ENCODE assay signal across 8 cellular contexts in genomic region chr12:53676715-53677611, GRCh38. TPM values are rescaled to one million over a fixed set of nuclear protein-coding genes. Genes with fewer than 3 reads are reported as not detected.
DNase-seq lines count a peak whose midpoint lies in the region; ATAC-seq, FAIRE-seq and TF ChIP-seq lines count a peak whose summit lies in the region.

No MANE protein-coding gene starts in this region.

- H2AFZ ChIP-seq in ACC112 (ENCODE audit: low read length, unreplicated experiment) (peak overlapping the region; percentile 98), endothelial cell of umbilical vein (ENCODE audit: low read depth, low read length) (peak overlapping the region; percentile 99), mesenchymal stem cell (ENCODE audit: low read depth, low read length) (peak overlapping the region; percentile 87)

- dilution Hi-C loops in endothelial cell of umbilical vein (cut with MboI; ENCODE audit: extremely low pct_ligation_motif_present, low sequenced_read_pairs) = no loop called here

- peaks cover 35% of the 10 kb centered on the region for H3K4me1 Mint-ChIP-seq in activated CD4-positive, alpha-beta memory T cell treated with anti-CD3 and anti-CD28 coated beads, Interleukin-2, amount 10 ng/mL, durations not matched to agents 7 days and 5 days

- intact Hi-C loops in endothelial cell of umbilical vein (cut with micrococcal nuclease) (loop anchor here (1.0 to 5.0 kb wide), 7 partner anchors 19 to 225 kb away; partner anchors contain the start of genes ATF7, PCBP2 and TARBP2), stomach (cut with DNase I; ENCODE audit: low total_unique reads) (loop anchor here (5.0 to 10.0 kb wide), 2 partner anchors 62 to 130 kb away; no protein-coding TSS in a partner anchor)

- FAIRE-seq in endothelial cell of umbilical vein (lab: Jason Lieb, UNC) = peak; percentile 52

- no peaks in the 10 kb centered on the region for H3K9me3 Mint-ChIP-seq in activated CD4-positive, alpha-beta memory T cell treated with anti-CD3 and anti-CD28 coated beads, Interleukin-2, amount 10 ng/mL, durations not matched to agents 7 days and 5 days

- CTCF ChIA-PET in activated CD4-positive, alpha-beta memory T cell treated with anti-CD3 and anti-CD28 coated beads, Interleukin-2, amount 10 ng/mL, durations not matched to agents 7 days and 5 days (lab: Charles Lee) = interaction anchor here (0.6 to 5.2 kb wide), 11 partner anchors 10 to 572 kb away, joined by 3 to 71 read pairs (median 4); no protein-coding TSS in a partner anchor
- CTCF ChIA-PET in endothelial cell of umbilical vein (lab: Charles Lee) = interaction anchor here (0.7 to 6.2 kb wide), 14 partner anchors 10 to 159 kb away, joined by 3 to 213 read pairs (median 4); partner anchors contain the start of gene ATF7

- peaks cover 6% of the 10 kb centered on the region for H3K79me1 ChIP-seq in mesenchymal stem cell (replicated peaks; ENCODE audit: low read length, poor library complexity, severe bottlenecking)

- peak overlapping the region; percentile 16 for H2AK5ac ChIP-seq in mesenchymal stem cell (ENCODE audit: low read length, severe bottlenecking)

- H3K9me3 ChIP-seq in endothelial cell of umbilical vein (replicated peaks; ENCODE audit: control insufficient read depth, insufficient read depth, low read length) (no peaks in the 10 kb centered on the region), mesenchymal stem cell (ENCODE audit: control insufficient read depth, low read length) (no peaks in the 10 kb centered on the region), stomach (no peaks in the 10 kb centered on the region)

- H3K27me3 ChIP-seq in ACC112 (ENCODE audit: insufficient read depth, low read length) (no peaks in the 10 kb centered on the region), endothelial cell of umbilical vein (ENCODE audit: control insufficient read depth in 2 of 2, insufficient read depth in 2 of 2, low read length in 2 of 2) (no peaks in the 10 kb centered on the region), mesenchymal stem cell (ENCODE audit: control insufficient read depth in 1 of 2, insufficient read depth in 1 of 2, low read length in 2 of 2) (no peaks in the 10 kb centered on the region), stomach (peaks cover 0 to 4% (median 0%) of the 10 kb centered on the region in 3 donors)

- POLR2A ChIA-PET in activated CD4-positive, alpha-beta memory T cell treated with anti-CD3 and anti-CD28 coated beads, Interleukin-2, amount 10 ng/mL, durations not matched to agents 7 days and 5 days (lab: Charles Lee) = interaction anchor here (1.0 to 3.3 kb wide), 4 partner anchors 11 to 134 kb away, joined by 3 to 34 read pairs (median 4); partner anchors contain the start of gene ATF7
- POLR2A ChIA-PET in endothelial cell of umbilical vein (lab: Charles Lee) = no interaction called here

- H4K91ac ChIP-seq in mesenchymal stem cell (ENCODE audit: low read length) = peak overlapping the region; percentile 80

- H3K4me2 ChIP-seq in endothelial cell of umbilical vein (ENCODE audit: insufficient read depth, low read length) (peak overlapping the region; percentile 44), mesenchymal stem cell (ENCODE audit: low read length, poor library complexity, severe bottlenecking) (peak overlapping the region; percentile 59)

- TF ChIP-seq POLR2A in endothelial cell of umbilical vein (IDR thresholded peaks at IDR 0.05; ENCODE audit: low read depth, low read length) (no peak), stomach (IDR thresholded peaks at IDR 0.05) (no peak)

- H4K20me1 ChIP-seq in endothelial cell of umbilical vein (replicated peaks; ENCODE audit: control insufficient read depth, extremely low read depth, insufficient read depth, low read length) = no peaks in the 10 kb centered on the region

- H3K79me2 ChIP-seq in ACC112 (ENCODE audit: control insufficient read depth, insufficient read depth, low read length, unreplicated experiment) (peaks cover 24% of the 10 kb centered on the region), endothelial cell of umbilical vein (ENCODE audit: control insufficient read depth, insufficient read depth, low read length) (peaks cover 30% of the 10 kb centered on the region)

- peaks cover 31% of the 10 kb centered on the region for H3K4me1 ChIP-seq in ACC112 (ENCODE audit: control insufficient read depth, insufficient read depth, low read length, unreplicated experiment)
- peaks cover 26% of the 10 kb centered on the region for H3K4me1 ChIP-seq in endothelial cell of umbilical vein (ENCODE audit: control insufficient read depth, extremely low read depth, insufficient read depth, low read length)
- peaks cover 11% of the 10 kb centered on the region for H3K4me1 ChIP-seq in mesenchymal stem cell (ENCODE audit: control insufficient read depth, insufficient read depth, low read depth, low read length)
- peaks cover 16 to 51% (median 38%) of the 10 kb centered on the region in 4 donors for H3K4me1 ChIP-seq in stomach

- no peak overlapping the region for H3K23ac ChIP-seq in mesenchymal stem cell (ENCODE audit: low read length in 2 of 2)

- H3K9ac ChIP-seq in endothelial cell of umbilical vein (replicated peaks; ENCODE audit: extremely low read depth, insufficient read depth, low read length) (peak overlapping the region; percentile 55), mesenchymal stem cell (ENCODE audit: low read length) (peak overlapping the region; percentile 91)

- TSS peak; percentile 86 for BruUV-seq in endothelial cell of umbilical vein (replicated peaks; lab: Mats Ljungman, UMichigan)

- peak overlapping the region; percentile 93 for H2BK15ac ChIP-seq in mesenchymal stem cell (ENCODE audit: low read depth, poor library complexity, severe bottlenecking)

- peak overlapping the region; percentile 23 to 88 for H3K14ac ChIP-seq in mesenchymal stem cell (ENCODE audit: low read length in 2 of 2)

- peak overlapping the region; percentile 99 for H4K8ac ChIP-seq in mesenchymal stem cell (ENCODE audit: low read length)

- H3K27ac Mint-ChIP-seq in activated CD4-positive, alpha-beta memory T cell treated with anti-CD3 and anti-CD28 coated beads, Interleukin-2, amount 10 ng/mL, durations not matched to agents 7 days and 5 days = no peak overlapping the region

- ATAC-seq in HG02642 (IDR thresholded peaks at IDR 0.05; ENCODE audit: poor library complexity, unreplicated experiment) = peak; percentile 4

- WGBS in mesenchymal stem cell = 12% methylated on average over 51 of the region's 59 CpGs
- WGBS in stomach, 5 donors = 7 to 14% (median 8%) methylated on average over 53 to 59 of the region's 59 CpGs

- H3K18ac ChIP-seq in mesenchymal stem cell (ENCODE audit: low read depth in 1 of 2, low read length in 2 of 2) = peak overlapping the region; percentile 73 to 88

- H3K4me3 ChIP-seq in ACC112 (ENCODE audit: low read depth, low read length) = peak overlapping the region; percentile 74
- H3K4me3 ChIP-seq in endothelial cell of umbilical vein (replicated peaks in 1 of 3; ENCODE audit: insufficient read depth in 1 of 3, low read depth in 1 of 3, low read length in 3 of 3) = peak overlapping the region in 2 of 3 experiments; percentile 6 to 14
- peak overlapping the region in 1 of 2 experiments; percentile 67 for H3K4me3 ChIP-seq in mesenchymal stem cell (ENCODE audit: insufficient read depth in 1 of 2, low read depth in 1 of 2, low read length in 2 of 2)
- peak overlapping the region; percentile 56 to 81 (median 61) for H3K4me3 ChIP-seq in stomach

- peaks cover 31% of the 10 kb centered on the region for H3K27me3 Mint-ChIP-seq in activated CD4-positive, alpha-beta memory T cell treated with anti-CD3 and anti-CD28 coated beads, Interleukin-2, amount 10 ng/mL, durations not matched to agents 7 days and 5 days

- TF ChIP-seq CTCF in endothelial cell of umbilical vein (IDR thresholded peaks at IDR 0.05; ENCODE audit: extremely low read depth in 1 of 2, insufficient read depth in 1 of 2, low read depth in 1 of 2, low read length in 2 of 2) (no peak), stomach (IDR thresholded peaks at IDR 0.05) (no peak)

- H3K36me3 ChIP-seq in ACC112 (ENCODE audit: insufficient read depth, low read length) (peaks cover 4% of the 10 kb centered on the region; the same call in 1 of the 2 replicates), endothelial cell of umbilical vein (ENCODE audit: control insufficient read depth in 2 of 2, extremely low read depth in 1 of 2, insufficient read depth in 2 of 2, low read length in 2 of 2) (peaks cover 0 to 3% of the 10 kb centered on the region in 2 experiments), mesenchymal stem cell (ENCODE audit: control insufficient read depth in 1 of 2, insufficient read depth in 2 of 2, low read depth in 1 of 2, low read length in 2 of 2) (peaks cover 12 to 21% of the 10 kb centered on the region in 2 experiments), stomach (peaks cover 5 to 21% (median 16%) of the 10 kb centered on the region in 4 donors)

- DNase-seq in activated CD4-positive, alpha-beta memory T cell treated with anti-CD3 and anti-CD28 coated beads, Interleukin-2, amount 10 ng/mL, durations not matched to agents 7 days and 5 days = peak; percentile 24
- DNase-seq in endothelial cell of umbilical vein (ENCODE audit: low read depth, low spot score) = peak; percentile 26
- DNase-seq in mesenchymal stem cell = peak; percentile 44
- DNase-seq in stomach = peak; percentile 28
- DNase-seq in SW 1271 (lab: John Stamatoyannopoulos, UW) = no peak
- no peak for DNase-seq in OCI-M1 (lab: John Stamatoyannopoulos, UW)

- H2BK12ac ChIP-seq in mesenchymal stem cell (ENCODE audit: low read length in 2 of 2) = peak overlapping the region; percentile 8 to 21

- peak overlapping the region; percentile 69 for H3K27ac ChIP-seq in ACC112 (ENCODE audit: low read depth, low read length)
- H3K27ac ChIP-seq in endothelial cell of umbilical vein (ENCODE audit: insufficient read depth, low read depth, low read length) = peak overlapping the region; percentile 56
- H3K27ac ChIP-seq in mesenchymal stem cell (ENCODE audit: low read length, poor library complexity, severe bottlenecking) = peak overlapping the region; percentile 74
- peak overlapping the region; percentile 70 to 94 (median 86) for H3K27ac ChIP-seq in stomach

- peak overlapping the region; percentile 86 for H2BK120ac ChIP-seq in mesenchymal stem cell (ENCODE audit: low read depth, low read length)

- H3K36me3 Mint-ChIP-seq in activated CD4-positive, alpha-beta memory T cell treated with anti-CD3 and anti-CD28 coated beads, Interleukin-2, amount 10 ng/mL, durations not matched to agents 7 days and 5 days (ENCODE audit: low read depth) = peaks cover 25% of the 10 kb centered on the region

- peak overlapping the region; percentile 85 for H3K4me3 Mint-ChIP-seq in activated CD4-positive, alpha-beta memory T cell treated with anti-CD3 and anti-CD28 coated beads, Interleukin-2, amount 10 ng/mL, durations not matched to agents 7 days and 5 days

- peak overlapping the region; percentile 53 for H2BK5ac ChIP-seq in mesenchymal stem cell (ENCODE audit: low read depth, low read length, poor library complexity, severe bottlenecking)

- no peak for TF ChIP-seq EP300 in stomach (IDR thresholded peaks at IDR 0.05)

- H3K9me1 ChIP-seq in endothelial cell of umbilical vein (replicated peaks; ENCODE audit: control insufficient read depth, extremely low read depth, insufficient read depth, low read length) = no peaks in the 10 kb centered on the region

- H3K4ac ChIP-seq in mesenchymal stem cell (ENCODE audit: low read depth in 1 of 2, low read length in 2 of 2) = peak overlapping the region; percentile 20 to 45

RNA-seq across cellular contexts. Expression of gene ATP5MC2, which starts 1.1 kb away (rescaled TPM):
- 100 to 1,000 TPM; 341 to 347 TPM for total RNA-seq in activated CD4-positive, alpha-beta memory T cell treated with anti-CD3 and anti-CD28 coated beads, Interleukin-2, amount 10 ng/mL, durations not matched to agents 7 days and 5 days
- total RNA-seq in endothelial cell of umbilical vein = 375 and 402 TPM in 2 replicates
- polyA plus RNA-seq in endothelial cell of umbilical vein = 820 and 971 TPM in 2 replicates
- 532 and 616 TPM in 2 replicates for polyA plus RNA-seq in endothelial cell of umbilical vein (2011; cell fraction: cytosol; rRNA removed)
- 178 and 218 TPM in 2 replicates for polyA plus RNA-seq in endothelial cell of umbilical vein (2011; cell fraction: nucleus; rRNA removed)
- polyA plus RNA-seq in endothelial cell of umbilical vein (2012) = 505 and 689 TPM in 2 replicates
- polyA minus RNA-seq in endothelial cell of umbilical vein = 1,130 and 1,205 TPM in 2 replicates
- 471 TPM for polyA minus RNA-seq in endothelial cell of umbilical vein (2011; cell fraction: cytosol; rRNA and poly(A)+ RNA removed)
- polyA minus RNA-seq in endothelial cell of umbilical vein (2011; cell fraction: nucleus; rRNA and poly(A)+ RNA removed) = 100 and 119 TPM in 2 replicates
- 474 TPM for polyA plus RNA-seq in mesenchymal stem cell (2013, experiment 1 of 2)
- polyA plus RNA-seq in mesenchymal stem cell (2013, experiment 2 of 2) = 484 TPM
- total RNA-seq in stomach = 100 to 1,000 TPM in 3 of 5 donors, 10 to 100 TPM in 2; 75.0 to 255 (median 241) TPM
- polyA plus RNA-seq in stomach = 100 to 1,000 TPM; 517 to 864 (median 543) TPM

RNA-seq across cellular contexts. Expression of gene CALCOCO1, which starts 50.3 kb away (rescaled TPM):
- 10 to 100 TPM; 80.5 to 83.0 TPM for total RNA-seq in activated CD4-positive, alpha-beta memory T cell treated with anti-CD3 and anti-CD28 coated beads, Interleukin-2, amount 10 ng/mL, durations not matched to agents 7 days and 5 days
- total RNA-seq in endothelial cell of umbilical vein (61.8 and 70.9 TPM in 2 replicates), stomach (100 to 1,000 TPM; 135 to 441 (median 164) TPM)
- polyA plus RNA-seq in endothelial cell of umbilical vein (135 and 146 TPM in 2 replicates), stomach (100 to 1,000 TPM in 1 of 3 donors, 10 to 100 TPM in 2; 60.3 to 102 (median 73.2) TPM)
- polyA plus RNA-seq in endothelial cell of umbilical vein (2011; cell fraction: cytosol; rRNA removed) = 59.0 and 74.5 TPM in 2 replicates
- 435 and 521 TPM in 2 replicates for polyA plus RNA-seq in endothelial cell of umbilical vein (2011; cell fraction: nucleus; rRNA removed)
- 63.7 and 64.1 TPM in 2 replicates for polyA plus RNA-seq in endothelial cell of umbilical vein (2012)
- 102 and 136 TPM in 2 replicates for polyA minus RNA-seq in endothelial cell of umbilical vein
- 8.0 TPM for polyA minus RNA-seq in endothelial cell of umbilical vein (2011; cell fraction: cytosol; rRNA and poly(A)+ RNA removed)
- 79.0 and 96.8 TPM in 2 replicates for polyA minus RNA-seq in endothelial cell of umbilical vein (2011; cell fraction: nucleus; rRNA and poly(A)+ RNA removed)
- 52.6 TPM for polyA plus RNA-seq in mesenchymal stem cell (2013, experiment 1 of 2)
- 49.8 TPM for polyA plus RNA-seq in mesenchymal stem cell (2013, experiment 2 of 2)

RNA-seq across cellular contexts. Expression of gene ATF7, which starts 50.8 kb away (rescaled TPM):
- total RNA-seq in activated CD4-positive, alpha-beta memory T cell treated with anti-CD3 and anti-CD28 coated beads, Interleukin-2, amount 10 ng/mL, durations not matched to agents 7 days and 5 days = 10 to 100 TPM; 21.4 to 24.0 TPM
- total RNA-seq in endothelial cell of umbilical vein (56.9 and 68.5 TPM in 2 replicates), stomach (10 to 100 TPM in 4 of 5 donors, 1 to 10 TPM in 1; 9.0 to 93.4 (median 16.5) TPM)
- polyA plus RNA-seq in endothelial cell of umbilical vein (31.4 and 36.0 TPM in 2 replicates), stomach (10 to 100 TPM; 12.9 to 20.9 (median 14.3) TPM)
- polyA plus RNA-seq in endothelial cell of umbilical vein (2011; cell fraction: cytosol; rRNA removed) = 28.0 and 28.4 TPM in 2 replicates
- polyA plus RNA-seq in endothelial cell of umbilical vein (2011; cell fraction: nucleus; rRNA removed) = 68.6 and 78.7 TPM in 2 replicates
- polyA plus RNA-seq in endothelial cell of umbilical vein (2012) = 28.7 and 33.8 TPM in 2 replicates
- polyA minus RNA-seq in endothelial cell of umbilical vein = 64.9 and 76.4 TPM in 2 replicates
- 14.8 TPM for polyA minus RNA-seq in endothelial cell of umbilical vein (2011; cell fraction: cytosol; rRNA and poly(A)+ RNA removed)
- 55.6 and 80.4 TPM in 2 replicates for polyA minus RNA-seq in endothelial cell of umbilical vein (2011; cell fraction: nucleus; rRNA and poly(A)+ RNA removed)
- polyA plus RNA-seq in mesenchymal stem cell (2013, experiment 1 of 2) = 24.9 TPM
- polyA plus RNA-seq in mesenchymal stem cell (2013, experiment 2 of 2) = 24.6 TPM

Comparison
In these comparisons a context has a peak if more than half of its experiments do, and no peak if none do; other contexts are left out.
1. DNase-seq: peak in activated CD4-positive, alpha-beta memory T cell treated with anti-CD3 and anti-CD28 coated beads, Interleukin-2, amount 10 ng/mL, durations not matched to agents 7 days and 5 days (single experiment), endothelial cell of umbilical vein (single experiment), mesenchymal stem cell (single experiment) and stomach (single experiment); none in SW 1271 (0 of 2) and OCI-M1 (single experiment).
2. Peak in every context shown above with its lines, with median percentiles within 50 percentile points of each other: H2AFZ ChIP-seq and H3K27ac ChIP-seq.